8 cellular contexts compared by ENCODE assay signal in genomic region chr11:33835143-33835878, GRCh38. TPM values are rescaled to one million over a fixed set of nuclear protein-coding genes. Genes with fewer than 3 reads are reported as not detected.
DNase-seq lines count a peak whose midpoint lies in the region; ATAC-seq and TF ChIP-seq lines count a peak whose summit lies in the region.

No MANE protein-coding gene starts in this region.

- peaks cover 12% of the 10 kb centered on the region for H3K4me1 Mint-ChIP-seq in MCF 10A (ENCODE audit: insufficient read depth, unreplicated experiment)
- no peaks in the 10 kb centered on the region for H3K4me1 Mint-ChIP-seq in activated CD8-positive, alpha-beta memory T cell treated with anti-CD3 and anti-CD28 coated beads, Interleukin-2, amount 10 ng/mL, durations not matched to agents 7 days and 5 days
- H3K4me1 Mint-ChIP-seq in natural killer cell: no peaks in the 10 kb centered on the region

- no peaks in the 10 kb centered on the region for H3K36me3 Mint-ChIP-seq in MCF 10A (ENCODE audit: insufficient read depth, unreplicated experiment)
- H3K36me3 Mint-ChIP-seq in activated CD8-positive, alpha-beta memory T cell treated with anti-CD3 and anti-CD28 coated beads, Interleukin-2, amount 10 ng/mL, durations not matched to agents 7 days and 5 days: no peaks in the 10 kb centered on the region
- H3K36me3 Mint-ChIP-seq in natural killer cell: no peaks in the 10 kb centered on the region

- peak; percentile 45 for TF ChIP-seq CTCF in MCF 10A (IDR thresholded peaks at IDR 0.05; ENCODE audit: unreplicated experiment)
- TF ChIP-seq CTCF in omental fat pad (IDR thresholded peaks at IDR 0.05): no peak
- no peak for TF ChIP-seq CTCF in natural killer cell (IDR thresholded peaks at IDR 0.05)

- peak; percentile 83 for DNase-seq in ELR (ENCODE audit: low read depth)
- peak; percentile 41 for DNase-seq in NCI-H1092 treated with DMSO at 0.1 percent for 48 hours (lab: John Stamatoyannopoulos, UW)
- peak; percentile 59 for DNase-seq in MCF 10A (ENCODE audit: unreplicated experiment)
- no peak for DNase-seq in omental fat pad (ENCODE audit: low spot score)
- no peak for DNase-seq in NCI-H1417 treated with DMSO at 0.1 percent for 48 hours (lab: John Stamatoyannopoulos, UW)
- DNase-seq in activated CD8-positive, alpha-beta memory T cell treated with anti-CD3 and anti-CD28 coated beads, Interleukin-2, amount 10 ng/mL, durations not matched to agents 7 days and 5 days: no peak
- DNase-seq in natural killer cell: no peak

- H3K27me3 Mint-ChIP-seq in MCF 10A (ENCODE audit: insufficient read depth, unreplicated experiment) (peaks cover 20% of the 10 kb centered on the region), natural killer cell (ENCODE audit: low read depth in 2 of 2) (peaks cover 20 to 47% of the 10 kb centered on the region in 2 donors)
- H3K27me3 Mint-ChIP-seq in activated CD8-positive, alpha-beta memory T cell treated with anti-CD3 and anti-CD28 coated beads, Interleukin-2, amount 10 ng/mL, durations not matched to agents 7 days and 5 days: peaks cover 39% of the 10 kb centered on the region

- no TSS peak for BruUV-seq in MCF 10A (replicated peaks; lab: Mats Ljungman, UMichigan)

- no peaks in the 10 kb centered on the region for H3K9me3 Mint-ChIP-seq in MCF 10A (ENCODE audit: unreplicated experiment)
- H3K9me3 Mint-ChIP-seq in activated CD8-positive, alpha-beta memory T cell treated with anti-CD3 and anti-CD28 coated beads, Interleukin-2, amount 10 ng/mL, durations not matched to agents 7 days and 5 days (ENCODE audit: low read depth): no peaks in the 10 kb centered on the region
- H3K9me3 Mint-ChIP-seq in natural killer cell: no peaks in the 10 kb centered on the region

- H3K4me3 Mint-ChIP-seq in MCF 10A (ENCODE audit: unreplicated experiment) (no peak overlapping the region), natural killer cell (no peak overlapping the region)
- H3K4me3 Mint-ChIP-seq in activated CD8-positive, alpha-beta memory T cell treated with anti-CD3 and anti-CD28 coated beads, Interleukin-2, amount 10 ng/mL, durations not matched to agents 7 days and 5 days: no peak overlapping the region

- intact Hi-C loops in MCF 10A (cut with micrococcal nuclease): loop anchor here (1.0 kb wide), 2 partner anchors 136 to 524 kb away; no protein-coding TSS in a partner anchor
- intact Hi-C loops in natural killer cell (cut with micrococcal nuclease): no loop called here

- ATAC-seq in omental fat pad (ENCODE audit: low FRiP score) (peak; percentile 94), GM18511 (IDR thresholded peaks at IDR 0.05; ENCODE audit: unreplicated experiment) (no peak), natural killer cell (no peak)
- ATAC-seq in activated CD8-positive, alpha-beta memory T cell treated with anti-CD3 and anti-CD28 coated beads, Interleukin-2, amount 10 ng/mL, durations not matched to agents 7 days and 5 days: no peak

- no peak overlapping the region for H3K27ac Mint-ChIP-seq in MCF 10A (ENCODE audit: low read depth, unreplicated experiment)
- no peak overlapping the region for H3K27ac Mint-ChIP-seq in activated CD8-positive, alpha-beta memory T cell treated with anti-CD3 and anti-CD28 coated beads, Interleukin-2, amount 10 ng/mL, durations not matched to agents 7 days and 5 days
- H3K27ac Mint-ChIP-seq in natural killer cell: no peak overlapping the region

- CTCF ChIA-PET in MCF 10A (lab: Yijun Ruan, JAX): interaction anchor here (0.5 to 4.1 kb wide), 31 partner anchors 8 to 662 kb away, joined by 3 to 41 read pairs (median 4); no protein-coding TSS in a partner anchor
- CTCF ChIA-PET in activated CD8-positive, alpha-beta memory T cell treated with anti-CD3 and anti-CD28 coated beads, Interleukin-2, amount 10 ng/mL, durations not matched to agents 7 days and 5 days (lab: Charles Lee): interaction anchor here (1.1 kb wide), 1 partner anchor 27 kb away, joined by 3 read pairs; no protein-coding TSS in a partner anchor

- POLR2A ChIA-PET in MCF 10A (lab: Yijun Ruan, JAX): interaction anchor here (0.5 to 2.2 kb wide), 11 partner anchors 13 to 1468 kb away, joined by 3 to 7 read pairs (median 3); partner anchors contain the start of gene CD59

RNA-seq across cellular contexts. Expression of gene LMO2, which starts 56.6 kb away (rescaled TPM):
- total RNA-seq in MCF 10A (2022) (0.66 and 0.89 TPM in 2 replicates), omental fat pad (10 to 100 TPM in 3 of 4 donors, 1 to 10 TPM in 1; 9.4 to 53.3 (median 25.8) TPM), natural killer cell (1 to 10 TPM; 2.8 to 9.6 (median 5.6) TPM)
- not detected for total RNA-seq in activated CD8-positive, alpha-beta memory T cell treated with anti-CD3 and anti-CD28 coated beads, Interleukin-2, amount 10 ng/mL, durations not matched to agents 7 days and 5 days

Comparison
In these comparisons a context has a peak if more than half of its experiments do, and no peak if none do; other contexts are left out.
1. DNase-seq: peak in ELR (single experiment), NCI-H1092 treated with DMSO at 0.1 percent for 48 hours (single experiment) and MCF 10A (single experiment); none in omental fat pad (single experiment), NCI-H1417 treated with DMSO at 0.1 percent for 48 hours (single experiment), activated CD8-positive, alpha-beta memory T cell treated with anti-CD3 and anti-CD28 coated beads, Interleukin-2, amount 10 ng/mL, durations not matched to agents 7 days and 5 days (single experiment) and natural killer cell (single experiment).